In the genomic region with DNA sequence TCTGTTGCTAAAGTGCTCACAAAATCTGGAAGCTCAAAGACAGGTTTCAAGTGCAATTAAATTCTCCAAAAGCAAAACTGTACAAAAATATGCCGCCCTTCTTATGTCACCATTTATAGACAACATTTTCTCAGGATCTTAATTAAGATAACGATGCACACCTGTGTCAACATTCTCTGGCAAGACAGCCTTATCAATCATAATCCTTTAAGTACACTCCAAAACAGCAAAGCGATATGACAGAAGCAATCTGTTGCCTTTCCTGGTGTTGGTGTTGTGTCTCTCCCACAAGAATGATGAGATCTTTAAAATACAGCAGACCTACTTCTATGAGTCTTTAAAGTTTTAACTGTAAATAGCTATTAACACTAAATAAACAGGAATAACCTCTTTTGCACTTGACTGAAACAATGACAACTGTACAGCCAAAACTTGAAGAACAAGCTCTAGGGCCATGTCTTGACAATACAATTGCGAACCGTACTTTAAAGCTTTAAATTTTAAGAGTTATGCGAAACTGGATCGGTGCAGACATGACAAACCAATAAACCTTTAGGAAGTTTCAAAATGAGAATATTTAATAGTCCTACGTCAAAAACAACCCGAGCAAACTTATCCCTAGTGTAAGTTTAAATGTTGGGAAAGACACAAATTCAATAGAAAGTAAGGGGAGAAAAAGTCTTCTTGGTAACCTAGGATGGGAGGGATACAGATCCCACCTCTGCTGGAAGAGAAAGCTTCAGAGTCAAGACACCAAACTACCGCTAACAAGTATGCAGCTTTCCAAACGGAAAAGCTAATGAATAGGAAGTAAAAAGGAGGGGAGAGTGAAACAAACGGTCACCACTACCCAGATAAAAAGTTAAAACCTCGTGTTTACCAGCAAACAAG, we compare ENCODE assay signal across 8 cellular contexts. TPM values are rescaled to one million over a fixed set of nuclear protein-coding genes. Genes with fewer than 3 reads are reported as not detected.
DNase-seq lines count a peak whose midpoint lies in the region; ATAC-seq and TF ChIP-seq lines count a peak whose summit lies in the region.

No MANE protein-coding gene starts in this region.

- H3K27ac ChIP-seq in OCI-LY1 (ENCODE audit: low read depth, low read length, poor library complexity, severe bottlenecking) (no peak overlapping the region), stomach (peak overlapping the region; percentile 43 to 98 (median 94))

- H3K4me3 ChIP-seq in OCI-LY1 (ENCODE audit: low read depth, low read length, poor library complexity, severe bottlenecking): peak overlapping the region; percentile 69
- H3K4me3 ChIP-seq in fibroblast of mammary gland (ENCODE audit: control insufficient read depth, low read depth, low read length): peak overlapping the region; percentile 64
- peak overlapping the region; percentile 61 to 73 (median 70) for H3K4me3 ChIP-seq in stomach

- H3K9ac ChIP-seq in OCI-LY1 (ENCODE audit: low read length): peak overlapping the region; percentile 56

- H3K9me2 ChIP-seq in OCI-LY1 (ENCODE audit: low read depth, low read length): no peaks in the 10 kb centered on the region

- POLR2A ChIA-PET in activated CD4-positive, alpha-beta T cell treated with anti-CD3 and anti-CD28 coated beads, Interleukin-2, amount 10 ng/mL, durations not matched to agents 7 days and 5 days (lab: Charles Lee): no interaction called here

- TF ChIP-seq EP300 in stomach (IDR thresholded peaks at IDR 0.05): no peak

- H3K4me1 ChIP-seq in OCI-LY1 (ENCODE audit: insufficient read depth, low read length, severe bottlenecking) (peaks cover 27% of the 10 kb centered on the region), stomach (peaks cover 13 to 55% (median 40%) of the 10 kb centered on the region in 4 donors)

- WGBS in stomach, 5 donors: 11 to 26% (median 17%) methylated on average over 13 of the region's 13 CpGs

- H3K9me3 Mint-ChIP-seq in activated CD4-positive, alpha-beta T cell treated with anti-CD3 and anti-CD28 coated beads, Interleukin-2, amount 10 ng/mL, durations not matched to agents 7 days and 5 days: no peaks in the 10 kb centered on the region

- H3K36me3 Mint-ChIP-seq in activated CD4-positive, alpha-beta T cell treated with anti-CD3 and anti-CD28 coated beads, Interleukin-2, amount 10 ng/mL, durations not matched to agents 7 days and 5 days (ENCODE audit: low read depth): peaks cover 12% of the 10 kb centered on the region

- peaks cover 28% of the 10 kb centered on the region for H3K4me1 Mint-ChIP-seq in activated CD4-positive, alpha-beta T cell treated with anti-CD3 and anti-CD28 coated beads, Interleukin-2, amount 10 ng/mL, durations not matched to agents 7 days and 5 days

- H3K36me3 ChIP-seq in OCI-LY1 (ENCODE audit: insufficient read depth, low read length): no peaks in the 10 kb centered on the region
- H3K36me3 ChIP-seq in stomach: no peaks in the 10 kb centered on the region

- ATAC-seq in HG02852 (IDR thresholded peaks at IDR 0.05; ENCODE audit: unreplicated experiment): no peak
- ATAC-seq in GM21529 (IDR thresholded peaks at IDR 0.05; ENCODE audit: unreplicated experiment): no peak
- ATAC-seq in GM19328 (IDR thresholded peaks at IDR 0.05; ENCODE audit: unreplicated experiment): no peak

- CTCF ChIA-PET in activated CD4-positive, alpha-beta T cell treated with anti-CD3 and anti-CD28 coated beads, Interleukin-2, amount 10 ng/mL, durations not matched to agents 7 days and 5 days (lab: Charles Lee): interaction anchor here (1.0 kb wide), 1 partner anchor 17 kb away, joined by 3 read pairs; no protein-coding TSS in a partner anchor

- TF ChIP-seq CTCF in OCI-LY1 (IDR thresholded peaks at IDR 0.05; ENCODE audit: low read length) (no peak), fibroblast of mammary gland (conservative IDR thresholded peaks at IDR 0.05; ENCODE audit: control insufficient read depth, insufficient read depth, low read depth, low read length) (no peak), stomach (IDR thresholded peaks at IDR 0.05) (no peak)

- no peak for TF ChIP-seq POLR2A in stomach (IDR thresholded peaks at IDR 0.05)

- peak overlapping the region; percentile 73 for H3K4me2 ChIP-seq in OCI-LY1 (ENCODE audit: low read length)

- H4K20me1 ChIP-seq in OCI-LY1 (ENCODE audit: insufficient read depth, low read length): peaks cover 2% of the 10 kb centered on the region; the same call in 1 of the 2 replicates

- no peaks in the 10 kb centered on the region for H3K9me3 ChIP-seq in OCI-LY1 (ENCODE audit: low read length)
- H3K9me3 ChIP-seq in stomach: no peaks in the 10 kb centered on the region

- H3K4me3 Mint-ChIP-seq in activated CD4-positive, alpha-beta T cell treated with anti-CD3 and anti-CD28 coated beads, Interleukin-2, amount 10 ng/mL, durations not matched to agents 7 days and 5 days: peak overlapping the region; percentile 84

- DNase-seq in activated CD4-positive, alpha-beta T cell treated with anti-CD3 and anti-CD28 coated beads, Interleukin-2, amount 10 ng/mL, durations not matched to agents 7 days and 5 days: no peak
- no peak for DNase-seq in activated CD4-positive, alpha-beta T cell treated with anti-CD3 and anti-CD28 coated beads for 4 hours
- DNase-seq in fibroblast of mammary gland (ENCODE audit: low read depth) (no peak), stomach (no peak)

- no peak overlapping the region for H3K27ac Mint-ChIP-seq in activated CD4-positive, alpha-beta T cell treated with anti-CD3 and anti-CD28 coated beads, Interleukin-2, amount 10 ng/mL, durations not matched to agents 7 days and 5 days

- H3F3A ChIP-seq in OCI-LY1 (ENCODE audit: insufficient read depth, low read length): no peaks in the 10 kb centered on the region

- no peaks in the 10 kb centered on the region for H3K27me3 ChIP-seq in OCI-LY1 (ENCODE audit: insufficient read depth, low read length)
- peaks cover 12 to 99% (median 43%) of the 10 kb centered on the region in 3 donors for H3K27me3 ChIP-seq in stomach

- H3K79me2 ChIP-seq in OCI-LY1 (ENCODE audit: insufficient read depth, low read length): no peaks in the 10 kb centered on the region

- intact Hi-C loops in stomach (cut with DNase I; ENCODE audit: low total_unique reads): no loop called here

- H2AFZ ChIP-seq in OCI-LY1 (ENCODE audit: low read length): no peak overlapping the region

- H3K27me3 Mint-ChIP-seq in activated CD4-positive, alpha-beta T cell treated with anti-CD3 and anti-CD28 coated beads, Interleukin-2, amount 10 ng/mL, durations not matched to agents 7 days and 5 days: peaks cover 61% of the 10 kb centered on the region

RNA-seq across cellular contexts. Expression of gene IRX5, which starts 3.3 kb away (rescaled TPM):
- under 1 TPM; 0.12 to 0.17 TPM for total RNA-seq in activated CD4-positive, alpha-beta T cell treated with anti-CD3 and anti-CD28 coated beads, Interleukin-2, amount 10 ng/mL, durations not matched to agents 7 days and 5 days
- 10 to 100 TPM in 1 of 5 donors, 1 to 10 TPM in 2, under 1 TPM in 1, not detected in 1; 0.89 to 15.2 (median 4.8) TPM for total RNA-seq in stomach
- 1 to 10 TPM in 2 of 3 donors, under 1 TPM in 1; 0.75 to 9.9 (median 3.5) TPM for polyA plus RNA-seq in stomach
